Comparison of ENCODE assay signal across 24 cellular contexts in the genomic region with DNA sequence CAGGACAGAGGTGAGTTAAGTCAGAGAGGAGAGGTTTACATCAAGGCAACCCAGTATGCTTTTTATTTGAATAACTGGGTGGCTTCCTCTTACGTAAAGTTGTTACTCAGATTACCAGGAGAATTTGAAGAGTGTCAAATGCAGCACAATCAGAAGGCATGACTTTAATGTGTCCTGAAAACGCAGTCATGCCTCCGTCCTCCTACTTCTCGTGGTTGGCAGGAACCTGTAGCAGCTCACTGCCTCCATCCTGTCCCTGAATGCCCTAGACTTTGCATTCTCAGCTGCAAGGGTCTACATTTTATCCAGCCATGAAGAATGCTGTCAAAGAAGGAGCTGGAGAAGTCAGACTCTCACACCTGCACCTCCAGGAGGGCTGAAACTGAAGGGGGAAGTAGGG.
"Had no signal": no experiment of that assay in that cellular context is flagged by ENCODE, and none has a peak within 500 bp of the region (broad histone marks: within the 10 kb centered on the region; RNA-seq: fewer than 3 reads in every experiment).

No MANE protein-coding gene starts in this region.

- DNase-seq: dermis blood vessel endothelial cell; dorsolateral prefrontal cortex; effector CD4-positive, alpha-beta T cell; effector memory CD4-positive, alpha-beta T cell; erythroblast; esophagus squamous epithelium; foreskin fibroblast; foreskin melanocyte; gastrocnemius medialis; glutamatergic neuron; heart left ventricle; hypothalamus; immature natural killer cell; left cardiac atrium; left lung; left ventricle myocardium superior; lower lobe of right lung; mesenchymal stem cell; mucosa of descending colon had no signal

- H3K9me3 ChIP-seq: esophagus squamous epithelium, gastrocnemius medialis, lower lobe of right lung, mucosa of descending colon had no signal

- H3K4me3 ChIP-seq: coronary artery, dorsolateral prefrontal cortex, esophagus squamous epithelium, gastrocnemius medialis, heart left ventricle, hepatocyte, left lung, lower lobe of right lung, mucosa of descending colon had no signal

- H3K27ac ChIP-seq: coronary artery, dorsolateral prefrontal cortex, epithelial cell of prostate, esophagus squamous epithelium, gastrocnemius medialis, heart left ventricle, hepatocyte, left lung, lower lobe of right lung had no signal

- ATAC-seq: esophagus mucosa, gastrocnemius medialis, heart left ventricle, left cardiac atrium, left lung, left ventricle myocardium superior, lower lobe of right lung, mucosa of descending colon had no signal

- H2AFZ ChIP-seq: hepatocyte had no signal

- H3K36me3 ChIP-seq: esophagus squamous epithelium, gastrocnemius medialis, heart left ventricle, left lung, lower lobe of right lung had no signal

- H3K4me1 Mint-ChIP-seq: immature natural killer cell had no signal

- H3K4me3 Mint-ChIP-seq: immature natural killer cell, mesothelial cell of epicardium had no signal

- H3K4me1 ChIP-seq: gastrocnemius medialis, left lung, lower lobe of right lung had no signal

- H3K27me3 ChIP-seq: dorsolateral prefrontal cortex, esophagus squamous epithelium, gastrocnemius medialis, heart left ventricle, hepatocyte, left lung had no signal

- H3K27ac Mint-ChIP-seq: immature natural killer cell, mesothelial cell of epicardium had no signal

- H3K4me2 ChIP-seq: hepatocyte had no signal
